36 cellular contexts compared by ENCODE assay signal in genomic region chr1:17001760-17002523, GRCh38. TPM values are rescaled to one million over a fixed set of nuclear protein-coding genes. Genes with fewer than 3 reads are reported as not detected.
"Had no signal": no experiment of that assay in that cellular context is flagged by ENCODE, and none has a peak within 500 bp of the region (broad histone marks: within the 10 kb centered on the region; RNA-seq: fewer than 3 reads in every experiment).

No MANE protein-coding gene starts in this region.

- ATAC-seq: activated naive CD8-positive, alpha-beta T cell treated with anti-CD3 and anti-CD28 coated beads, Interleukin-2, amount 50 U/mL, for 24 hours; activated T-cell treated with anti-CD3 and anti-CD28 coated beads, Interleukin-2, amount 50 U/mL, for 4 hours; PC-3 had no signal

- H3K9me3 ChIP-seq: Peyer's patch, SJSA1 had no signal

- H3K4me2 ChIP-seq: KMS-11 had no signal

- DNase-seq: activated B cell treated with CpG ODN at 0.5 μM for 24 hours; activated CD4-positive, alpha-beta memory T cell treated with anti-CD3 and anti-CD28 coated beads for 36 hours; activated CD4-positive, alpha-beta T cell treated with anti-CD3 and anti-CD28 coated beads for 4 hours; activated CD4-positive, alpha-beta T cell treated with anti-CD3 and anti-CD28 coated beads, Interleukin-2, amount 50 U/mL, for 1 hour; activated CD4-positive, CD25-positive, alpha-beta regulatory T cell treated with anti-CD3 and anti-CD28 coated beads, Interleukin-2, amount 50 U/mL, for 72 hours; activated CD8-positive, alpha-beta memory T cell treated with anti-CD3 and anti-CD28 coated beads, Interleukin-2, amount 50 U/mL, for 4 hours; activated naive CD4-positive, alpha-beta T cell treated with anti-CD3 and anti-CD28 coated beads, Interleukin-2, amount 10 ng/mL, durations not matched to agents 7 days and 5 days; activated naive CD8-positive, alpha-beta T cell treated with anti-CD3 and anti-CD28 coated beads, Interleukin-2, amount 50 U/mL, for 24 hours; activated T-cell treated with anti-CD3 and anti-CD28 coated beads for 4 hours; activated T-cell treated with anti-CD3 and anti-CD28 coated beads, Interleukin-2, amount 50 U/mL, for 4 hours; aorta; brain microvascular endothelial cell; MM.1S; MV-4-11; NCI-H1092; NCI-H1436 treated with DMSO at 0.1 percent for 48 hours; NCI-H1694 treated with DMSO at 0.1 percent for 48 hours; NCI-H2029; NCI-H2107; NCI-H2171; NCI-H510A; NCI-H526; NCI-H748 treated with DMSO at 0.1 percent for 48 hours; NK-92 treated with Interleukin-12 subunit alpha and Interleukin-12 subunit beta, amount 100 ng/mL, for 24 hours; PC-3; Peyer's patch; RPMI8226; SHP77 treated with DMSO at 0.1 percent for 48 hours; SW 1271; T-helper 1 cell; T-helper 2 cell; T-helper 9 cell had no signal

- H3K4me3 ChIP-seq: Peyer's patch, SJSA1 had no signal

- H3K4me1 ChIP-seq: Peyer's patch had no signal

- H3K27me3 ChIP-seq: brain microvascular endothelial cell, Peyer's patch, SJSA1 had no signal

- H3K27ac ChIP-seq: brain microvascular endothelial cell, KMS-11, Peyer's patch, SJSA1, VCaP had no signal

- H3K9ac ChIP-seq: KMS-11 had no signal

RNA-seq across cellular contexts. Expression of gene MFAP2, which starts 21.5 kb away (rescaled TPM):
- total RNA-seq: activated B cell treated with CpG ODN at 0.5 μM for 24 hours; activated CD4-positive, alpha-beta memory T cell treated with anti-CD3 and anti-CD28 coated beads for 36 hours; activated T-helper 1 cell treated with anti-CD3 and anti-CD28 coated beads, Interleukin-12 subunit alpha, Interleukin-12 subunit beta, Interleukin-2, Interleukin-4 antibody, amounts not matched to agents 30 ng/mL and 10 ng/mL and 1 ng/mL, durations not matched to agents 14 hours and 24 hours and 36 hours had no signal
